1 cellular context compared by ENCODE assay signal in the genomic region with DNA sequence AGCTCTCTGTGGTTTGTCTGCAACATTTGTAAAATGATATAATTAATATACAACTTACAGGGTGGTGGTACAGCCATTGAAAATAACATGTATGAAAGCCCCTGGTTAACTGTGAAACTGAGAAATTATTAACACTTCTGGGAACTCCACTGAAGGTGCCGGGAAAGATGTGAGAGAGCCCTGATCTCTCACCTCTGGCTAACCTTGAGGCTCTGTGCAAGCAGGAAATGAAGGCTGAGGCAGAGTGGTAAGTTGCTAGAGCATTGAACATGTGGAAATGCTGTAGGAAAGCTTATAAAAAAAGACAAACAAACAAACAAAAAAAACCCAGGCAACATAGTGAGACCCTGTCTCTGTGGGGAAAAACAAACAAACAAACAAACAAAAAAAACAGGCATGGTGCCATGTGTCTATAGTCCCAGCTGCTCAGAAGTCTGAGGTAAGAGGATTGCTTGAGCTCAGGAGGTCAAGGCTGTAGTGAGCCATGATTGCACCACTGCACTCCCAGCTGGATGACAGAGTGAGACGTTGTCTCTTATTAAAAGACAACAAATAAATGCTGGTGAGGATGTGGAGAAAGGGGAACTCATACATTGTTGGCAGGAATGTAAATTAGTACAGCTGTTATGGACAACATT.
A peak's percentile ranks its signal among the peaks of the same experiment; 100 is the strongest.
TF ChIP-seq lines count a peak whose summit lies in the region.

No MANE protein-coding gene starts in this region.

TF ChIP-seq in HepG2, 621 proteins besides CTCF, POLR2A, EP300 and RAD21 (continued from another document and continues in another):
- TF ChIP-seq BCL3 (CRISPR knock-in tag; IDR thresholded peaks at IDR 0.05) = no peak
- TF ChIP-seq RFX1 (IDR thresholded peaks at IDR 0.05) = no peak
- no peak for TF ChIP-seq RERE (CRISPR knock-in tag; IDR thresholded peaks at IDR 0.05; ENCODE audit: low read depth)
- no peak for TF ChIP-seq ZNF83 (CRISPR knock-in tag; IDR thresholded peaks at IDR 0.05; ENCODE audit: borderline replicate concordance)
- no peak for TF ChIP-seq ZNF816 (CRISPR knock-in tag; IDR thresholded peaks at IDR 0.05; ENCODE audit: borderline replicate concordance)
- peak; percentile 45; the same call in 1 of the 2 replicates for TF ChIP-seq FOXK1 (CRISPR knock-in tag; IDR thresholded peaks at IDR 0.05; ENCODE audit: borderline replicate concordance, low read depth)
- 0 out of 2 replicates have a peak, but pooled peaks have one; percentile 19 for TF ChIP-seq ELF1 (CRISPR knock-in tag; IDR thresholded peaks at IDR 0.05)
- TF ChIP-seq ZNF768 (CRISPR knock-in tag; IDR thresholded peaks at IDR 0.05) = no peak
- no peak for TF ChIP-seq MLX (CRISPR knock-in tag; IDR thresholded peaks at IDR 0.05)
- TF ChIP-seq ZSCAN12 (CRISPR knock-in tag; IDR thresholded peaks at IDR 0.05) = no peak
- no peak for TF ChIP-seq ZNF550 (CRISPR knock-in tag; IDR thresholded peaks at IDR 0.05; ENCODE audit: borderline replicate concordance)
- TF ChIP-seq ZNF329 (CRISPR knock-in tag; IDR thresholded peaks at IDR 0.05; ENCODE audit: low read depth) = no peak
- no peak for TF ChIP-seq ADNP (CRISPR knock-in tag; IDR thresholded peaks at IDR 0.05)
- no peak for TF ChIP-seq ATF1 (CRISPR knock-in tag; IDR thresholded peaks at IDR 0.05)
- no peak for TF ChIP-seq ZNF484 (CRISPR knock-in tag; IDR thresholded peaks at IDR 0.05; ENCODE audit: borderline replicate concordance, low read depth)
- peak; percentile 79 for TF ChIP-seq ZNF362 (CRISPR knock-in tag; IDR thresholded peaks at IDR 0.05; ENCODE audit: borderline replicate concordance)
- no peak for TF ChIP-seq ZNF225 (CRISPR knock-in tag; IDR thresholded peaks at IDR 0.05)
- TF ChIP-seq SMC3 (IDR thresholded peaks at IDR 0.05; ENCODE audit: low read length) = 0 out of 2 replicates have a peak, but pooled peaks have one; percentile 12
- TF ChIP-seq NKX3-1 (CRISPR knock-in tag; IDR thresholded peaks at IDR 0.05) = no peak
- no peak for TF ChIP-seq STAT6 (CRISPR knock-in tag; IDR thresholded peaks at IDR 0.05; ENCODE audit: borderline replicate concordance)
- TF ChIP-seq, protein P1, sequence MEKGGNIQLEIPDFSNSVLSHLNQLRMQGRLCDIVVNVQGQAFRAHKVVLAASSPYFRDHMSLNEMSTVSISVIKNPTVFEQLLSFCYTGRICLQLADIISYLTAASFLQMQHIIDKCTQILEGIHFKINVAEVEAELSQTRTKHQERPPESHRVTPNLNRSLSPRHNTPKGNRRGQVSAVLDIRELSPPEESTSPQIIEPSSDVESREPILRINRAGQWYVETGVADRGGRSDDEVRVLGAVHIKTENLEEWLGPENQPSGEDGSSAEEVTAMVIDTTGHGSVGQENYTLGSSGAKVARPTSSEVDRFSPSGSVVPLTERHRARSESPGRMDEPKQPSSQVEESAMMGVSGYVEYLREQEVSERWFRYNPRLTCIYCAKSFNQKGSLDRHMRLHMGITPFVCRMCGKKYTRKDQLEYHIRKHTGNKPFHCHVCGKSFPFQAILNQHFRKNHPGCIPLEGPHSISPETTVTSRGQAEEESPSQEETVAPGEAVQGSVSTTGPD (CRISPR knock-in tag; IDR thresholded peaks at IDR 0.05) = no peak
- no peak for TF ChIP-seq ZNF235 (CRISPR knock-in tag; IDR thresholded peaks at IDR 0.05; ENCODE audit: borderline replicate concordance)
- no peak for TF ChIP-seq TOPORS (CRISPR knock-in tag; IDR thresholded peaks at IDR 0.05)
- no peak for TF ChIP-seq WIZ (CRISPR knock-in tag; IDR thresholded peaks at IDR 0.05)
- TF ChIP-seq NFATC3 (CRISPR knock-in tag; IDR thresholded peaks at IDR 0.05) = no peak
- TF ChIP-seq ZMAT3 (CRISPR knock-in tag; conservative IDR thresholded peaks at IDR 0.05) = no peak
- no peak for TF ChIP-seq SMARCC2 (IDR thresholded peaks at IDR 0.05)
- TF ChIP-seq ZFP62 (CRISPR knock-in tag; IDR thresholded peaks at IDR 0.05) = no peak
- no peak for TF ChIP-seq ARNT2 (CRISPR knock-in tag; IDR thresholded peaks at IDR 0.05; ENCODE audit: low read depth)
- TF ChIP-seq POLR2G (IDR thresholded peaks at IDR 0.05; ENCODE audit: low read depth, low read length) = no peak
- TF ChIP-seq FOXC1 (CRISPR knock-in tag; IDR thresholded peaks at IDR 0.05; ENCODE audit: borderline replicate concordance) = no peak
- TF ChIP-seq ETV6 (CRISPR knock-in tag; conservative IDR thresholded peaks at IDR 0.05) = no peak
- no peak for TF ChIP-seq MAFF (IDR thresholded peaks at IDR 0.05; ENCODE audit: low read depth, low read length)
- no peak for TF ChIP-seq ZNF749 (CRISPR knock-in tag; IDR thresholded peaks at IDR 0.05; ENCODE audit: borderline replicate concordance)
- TF ChIP-seq CREM (IDR thresholded peaks at IDR 0.05) = peak; percentile 28; the same call in 1 of the 2 replicates
- TF ChIP-seq CREM (CRISPR knock-in tag; IDR thresholded peaks at IDR 0.05) = no peak
- peak; percentile 7; the same call in 1 of the 2 replicates for TF ChIP-seq GABPB1 (CRISPR knock-in tag; IDR thresholded peaks at IDR 0.05)
- TF ChIP-seq ZNF292 (CRISPR knock-in tag; IDR thresholded peaks at IDR 0.05; ENCODE audit: borderline replicate concordance, low read depth) = no peak
- TF ChIP-seq PHF5A (CRISPR knock-in tag; IDR thresholded peaks at IDR 0.05; ENCODE audit: low read depth, unreplicated experiment) = peak; percentile 24
- peak; percentile 98 for TF ChIP-seq FOXP1 (IDR thresholded peaks at IDR 0.05)
- TF ChIP-seq FOXP1 (CRISPR knock-in tag; IDR thresholded peaks at IDR 0.05) = peak; percentile 94
- 0 out of 2 replicates have a peak, but pooled peaks have one; percentile 22 for TF ChIP-seq PRDM10 (CRISPR knock-in tag; IDR thresholded peaks at IDR 0.05; ENCODE audit: low read depth)
- no peak for TF ChIP-seq ZNF121 (CRISPR knock-in tag; IDR thresholded peaks at IDR 0.05)
- TF ChIP-seq ZNF274 (CRISPR knock-in tag; IDR thresholded peaks at IDR 0.05) = no peak
- TF ChIP-seq SOX5 (CRISPR knock-in tag; IDR thresholded peaks at IDR 0.05; ENCODE audit: borderline replicate concordance) = 0 out of 2 replicates have a peak, but pooled peaks have one; percentile 10
- TF ChIP-seq, protein P2, sequence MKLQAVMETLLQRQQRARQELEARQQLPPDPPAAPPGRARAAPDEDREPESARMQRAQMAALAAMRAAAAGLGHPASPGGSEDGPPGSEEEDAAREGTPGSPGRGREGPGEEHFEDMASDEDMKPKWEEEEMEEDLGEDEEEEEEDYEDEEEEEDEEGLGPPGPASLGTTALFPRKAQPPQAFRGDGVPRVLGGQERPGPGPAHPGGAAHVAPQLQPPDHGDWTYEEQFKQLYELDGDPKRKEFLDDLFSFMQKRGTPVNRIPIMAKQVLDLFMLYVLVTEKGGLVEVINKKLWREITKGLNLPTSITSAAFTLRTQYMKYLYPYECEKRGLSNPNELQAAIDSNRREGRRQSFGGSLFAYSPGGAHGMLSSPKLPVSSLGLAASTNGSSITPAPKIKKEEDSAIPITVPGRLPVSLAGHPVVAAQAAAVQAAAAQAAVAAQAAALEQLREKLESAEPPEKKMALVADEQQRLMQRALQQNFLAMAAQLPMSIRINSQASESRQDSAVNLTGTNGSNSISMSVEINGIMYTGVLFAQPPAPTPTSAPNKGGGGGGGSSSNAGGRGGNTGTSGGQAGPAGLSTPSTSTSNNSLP (IDR thresholded peaks at IDR 0.05; ENCODE audit: low read depth, low read length) = peak; percentile 97
- 0 out of 2 replicates have a peak, but pooled peaks have one; percentile 27 for TF ChIP-seq ZBTB21 (CRISPR knock-in tag; IDR thresholded peaks at IDR 0.05)
